In the genomic region with DNA sequence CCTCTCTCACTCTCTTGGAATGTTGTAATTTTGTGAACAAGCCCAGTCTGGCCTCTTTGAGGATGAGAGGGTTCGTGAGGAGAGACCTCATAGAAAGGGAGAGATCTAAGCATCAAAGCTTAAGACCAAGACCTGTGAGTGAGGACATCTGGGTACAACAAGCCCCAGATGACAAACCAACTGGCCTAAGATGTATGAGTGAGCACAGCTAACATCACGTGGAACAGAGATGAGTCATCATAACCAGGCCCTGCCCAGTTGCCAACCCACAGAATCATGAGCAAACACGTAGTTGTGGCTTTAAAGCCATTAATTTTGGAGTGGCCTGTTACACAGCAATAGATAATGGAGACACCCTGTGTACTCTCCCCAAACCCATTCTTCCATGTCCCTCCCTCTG, we compare ENCODE assay signal across 10 cellular contexts.
A peak's percentile ranks its signal among the peaks of the same experiment; 100 is the strongest.
DNase-seq lines count a peak whose midpoint lies in the region; ATAC-seq and TF ChIP-seq lines count a peak whose summit lies in the region.
"Had no signal": no experiment of that assay in that cellular context is flagged by ENCODE, and none has a peak within 500 bp of the region (broad histone marks: within the 10 kb centered on the region; RNA-seq: fewer than 3 reads in every experiment).

No MANE protein-coding gene starts in this region.

- H3K4me3 Mint-ChIP-seq in activated naive CD8-positive, alpha-beta T cell treated with anti-CD3 and anti-CD28 coated beads, Interleukin-2, amount 50 U/mL, for 24 hours, result no peak overlapping the region
- no peak overlapping the region for H3K4me3 Mint-ChIP-seq in activated naive CD8-positive, alpha-beta T cell treated with anti-CD3 and anti-CD28 coated beads for 36 hours
- H3K4me3 Mint-ChIP-seq: CD8-positive, alpha-beta memory T cell had no signal

- no TSS peak for BruUV-seq in PC-9 (replicated peaks; lab: Mats Ljungman, UMichigan)

- POLR2A ChIA-PET in PC-9 (lab: Charles Lee; ENCODE audit: unreplicated experiment), result interaction anchor here (0.6 kb wide), 1 partner anchor 37 kb away, joined by 7 read pairs; no protein-coding TSS in a partner anchor

- H3K4me1 Mint-ChIP-seq in activated naive CD8-positive, alpha-beta T cell treated with anti-CD3 and anti-CD28 coated beads, Interleukin-2, amount 50 U/mL, for 24 hours, result no peaks in the 10 kb centered on the region
- H3K4me1 Mint-ChIP-seq in activated naive CD8-positive, alpha-beta T cell treated with anti-CD3 and anti-CD28 coated beads for 36 hours, result peaks cover 2% of the 10 kb centered on the region
- H3K4me1 Mint-ChIP-seq: CD8-positive, alpha-beta memory T cell had no signal

- H3K27ac ChIP-seq in RWPE2 (ENCODE audit: poor library complexity, severe bottlenecking) (peak overlapping the region; percentile 37), PC-9 (no peak overlapping the region)
- H3K27ac ChIP-seq: SK-N-MC had no signal

- H2AFZ ChIP-seq in PC-9, result no peak overlapping the region

- H3K36me3 Mint-ChIP-seq in activated naive CD8-positive, alpha-beta T cell treated with anti-CD3 and anti-CD28 coated beads, Interleukin-2, amount 50 U/mL, for 24 hours (ENCODE audit: low read depth), result no peaks in the 10 kb centered on the region
- no peaks in the 10 kb centered on the region for H3K36me3 Mint-ChIP-seq in activated naive CD8-positive, alpha-beta T cell treated with anti-CD3 and anti-CD28 coated beads for 36 hours
- H3K36me3 Mint-ChIP-seq: CD8-positive, alpha-beta memory T cell had no signal

- no peak for DNase-seq in activated naive CD8-positive, alpha-beta T cell treated with anti-CD3 and anti-CD28 coated beads, Interleukin-2, amount 50 U/mL, for 24 hours
- DNase-seq in activated naive CD8-positive, alpha-beta T cell treated with anti-CD3 and anti-CD28 coated beads for 36 hours, result no peak
- no peak for DNase-seq in RWPE2 (ENCODE audit: low spot score)
- peak; percentile 71 for DNase-seq in stromal cell of bone marrow (ENCODE audit: low read depth)
- DNase-seq in sciatic nerve (ENCODE audit: low spot score), result no peak
- no peak for DNase-seq in PC-9
- no peak for DNase-seq in COR-L47 (lab: John Stamatoyannopoulos, UW)
- DNase-seq: CD8-positive, alpha-beta memory T cell had no signal

- no peak overlapping the region for H3K27ac Mint-ChIP-seq in activated naive CD8-positive, alpha-beta T cell treated with anti-CD3 and anti-CD28 coated beads, Interleukin-2, amount 50 U/mL, for 24 hours
- H3K27ac Mint-ChIP-seq in activated naive CD8-positive, alpha-beta T cell treated with anti-CD3 and anti-CD28 coated beads for 36 hours, result no peak overlapping the region
- H3K27ac Mint-ChIP-seq: CD8-positive, alpha-beta memory T cell had no signal

- no peaks in the 10 kb centered on the region for H3K9me3 ChIP-seq in RWPE2 (ENCODE audit: severe bottlenecking)
- no peaks in the 10 kb centered on the region for H3K9me3 ChIP-seq in PC-9 (ENCODE audit: insufficient read depth, low read depth)

- no peaks in the 10 kb centered on the region for H3K27me3 Mint-ChIP-seq in activated naive CD8-positive, alpha-beta T cell treated with anti-CD3 and anti-CD28 coated beads, Interleukin-2, amount 50 U/mL, for 24 hours
- no peaks in the 10 kb centered on the region for H3K27me3 Mint-ChIP-seq in activated naive CD8-positive, alpha-beta T cell treated with anti-CD3 and anti-CD28 coated beads for 36 hours

- intact Hi-C loops in sciatic nerve (cut with DNase I), result no loop called here
- intact Hi-C loops in PC-9 (cut with micrococcal nuclease; ENCODE audit: unreplicated experiment), result no loop called here

- H3K4me3 ChIP-seq in RWPE2 (ENCODE audit: severe bottlenecking) (no peak overlapping the region), PC-9 (no peak overlapping the region)
- H3K4me3 ChIP-seq: SK-N-MC had no signal

- H3K4me1 ChIP-seq in RWPE2 (ENCODE audit: insufficient read depth, poor library complexity, severe bottlenecking) (peaks cover 6% of the 10 kb centered on the region), PC-9 (replicated peaks; ENCODE audit: insufficient read depth) (no peaks in the 10 kb centered on the region)

- no peaks in the 10 kb centered on the region for H3F3A ChIP-seq in PC-9 (ENCODE audit: insufficient read depth, low read depth)

- H3K79me2 ChIP-seq in PC-9 (ENCODE audit: low read depth), result no peaks in the 10 kb centered on the region

- H3K9me2 ChIP-seq in PC-9 (ENCODE audit: insufficient read depth), result no peaks in the 10 kb centered on the region

- CTCF ChIA-PET in PC-9 (lab: Charles Lee), result no interaction called here

- no peaks in the 10 kb centered on the region for H3K27me3 ChIP-seq in RWPE2 (ENCODE audit: insufficient read depth, poor library complexity, severe bottlenecking)
- no peaks in the 10 kb centered on the region; the same call in 1 of the 2 replicates for H3K27me3 ChIP-seq in PC-9 (ENCODE audit: insufficient read depth, low read depth)

- H3K36me3 ChIP-seq in RWPE2 (ENCODE audit: low read depth) (no peaks in the 10 kb centered on the region), PC-9 (ENCODE audit: low read depth) (no peaks in the 10 kb centered on the region)

- no peaks in the 10 kb centered on the region for H3K9me3 Mint-ChIP-seq in activated naive CD8-positive, alpha-beta T cell treated with anti-CD3 and anti-CD28 coated beads, Interleukin-2, amount 50 U/mL, for 24 hours
- peaks cover 7% of the 10 kb centered on the region for H3K9me3 Mint-ChIP-seq in activated naive CD8-positive, alpha-beta T cell treated with anti-CD3 and anti-CD28 coated beads for 36 hours

- no peak overlapping the region for H3K4me2 ChIP-seq in PC-9

- TF ChIP-seq CTCF in RWPE2 (IDR thresholded peaks at IDR 0.05; ENCODE audit: poor library complexity, severe bottlenecking), result no peak
- TF ChIP-seq CTCF in PC-9 (conservative IDR thresholded peaks at IDR 0.05), result no peak

- H4K20me1 ChIP-seq in PC-9 (ENCODE audit: insufficient read depth), result no peaks in the 10 kb centered on the region

- peak; percentile 36 for ATAC-seq in activated naive CD8-positive, alpha-beta T cell treated with anti-CD3 and anti-CD28 coated beads, Interleukin-2, amount 50 U/mL, for 24 hours
- ATAC-seq in HG03108 (IDR thresholded peaks at IDR 0.05; ENCODE audit: unreplicated experiment) (peak; percentile 64), RWPE2 (ENCODE audit: low read depth) (peak; percentile 90), sciatic nerve (no peak)
